9 cellular contexts compared by ENCODE assay signal in genomic region chr11:66643745-66644437, GRCh38. TPM values are rescaled to one million over a fixed set of nuclear protein-coding genes. Genes with fewer than 3 reads are reported as not detected.
DNase-seq lines count a peak whose midpoint lies in the region; ATAC-seq and TF ChIP-seq lines count a peak whose summit lies in the region.
"Had no signal": no experiment of that assay in that cellular context is flagged by ENCODE, and none has a peak within 500 bp of the region (broad histone marks: within the 10 kb centered on the region; RNA-seq: fewer than 3 reads in every experiment).

No MANE protein-coding gene starts in this region.

- H3K27me3 Mint-ChIP-seq in GM23338 (ENCODE audit: insufficient read depth, low read depth, poor library complexity), result peaks cover 10% of the 10 kb centered on the region
- no peaks in the 10 kb centered on the region for H3K27me3 Mint-ChIP-seq in activated naive CD8-positive, alpha-beta T cell treated with anti-CD3 and anti-CD28 coated beads, Interleukin-2, amount 10 ng/mL, durations not matched to agents 7 days and 5 days
- H3K27me3 Mint-ChIP-seq in natural killer cell treated with Interleukin-12 subunit alpha and Interleukin-12 subunit beta and Interleukin-15 and Interleukin-18, amount 100 ng/mL, for 72 hours, result no peaks in the 10 kb centered on the region

- no peaks in the 10 kb centered on the region for H3K9me2 ChIP-seq in GM23338 (ENCODE audit: insufficient read depth)

- TF ChIP-seq CTCF in GM23338 (conservative IDR thresholded peaks at IDR 0.05; ENCODE audit: low read depth in 2 of 2), result no peak

- peak overlapping the region; percentile 97 for H3K4me3 Mint-ChIP-seq in GM23338
- peak overlapping the region; percentile 27 for H3K4me3 Mint-ChIP-seq in activated naive CD8-positive, alpha-beta T cell treated with anti-CD3 and anti-CD28 coated beads, Interleukin-2, amount 10 ng/mL, durations not matched to agents 7 days and 5 days
- H3K4me3 Mint-ChIP-seq in natural killer cell treated with Interleukin-12 subunit alpha and Interleukin-12 subunit beta and Interleukin-15 and Interleukin-18, amount 100 ng/mL, for 72 hours, result peak overlapping the region; percentile 30

- no peaks in the 10 kb centered on the region for H3K27me3 ChIP-seq in GM23338 (ENCODE audit: insufficient read depth)
- H3K27me3 ChIP-seq: SJSA1 had no signal

- peaks cover 97% of the 10 kb centered on the region for H3K36me3 Mint-ChIP-seq in GM23338 (ENCODE audit: low read depth)
- H3K36me3 Mint-ChIP-seq in activated naive CD8-positive, alpha-beta T cell treated with anti-CD3 and anti-CD28 coated beads, Interleukin-2, amount 10 ng/mL, durations not matched to agents 7 days and 5 days, result peaks cover 75% of the 10 kb centered on the region
- peaks cover 83% of the 10 kb centered on the region for H3K36me3 Mint-ChIP-seq in natural killer cell treated with Interleukin-12 subunit alpha and Interleukin-12 subunit beta and Interleukin-15 and Interleukin-18, amount 100 ng/mL, for 72 hours

- H2AFZ ChIP-seq in GM23338, result no peak overlapping the region

- H3K27ac ChIP-seq in GM23338 (ENCODE audit: low read depth) (no peak overlapping the region), caudate nucleus (ENCODE audit: low read depth, low read length) (no peak overlapping the region)
- H3K27ac ChIP-seq: SJSA1 had no signal

- H3K36me3 ChIP-seq in GM23338 (ENCODE audit: insufficient read depth), result peaks cover 83% of the 10 kb centered on the region

- no peak overlapping the region for H3K27ac Mint-ChIP-seq in GM23338
- H3K27ac Mint-ChIP-seq in activated naive CD8-positive, alpha-beta T cell treated with anti-CD3 and anti-CD28 coated beads, Interleukin-2, amount 10 ng/mL, durations not matched to agents 7 days and 5 days, result no peak overlapping the region
- no peak overlapping the region for H3K27ac Mint-ChIP-seq in natural killer cell treated with Interleukin-12 subunit alpha and Interleukin-12 subunit beta and Interleukin-15 and Interleukin-18, amount 100 ng/mL, for 72 hours

- peaks cover 100% of the 10 kb centered on the region for H3K79me2 ChIP-seq in GM23338 (replicated peaks; ENCODE audit: insufficient read depth)

- H3K4me3 ChIP-seq in GM23338, result no peak overlapping the region
- H3K4me3 ChIP-seq: SJSA1 had no signal

- H3K4me2 ChIP-seq in GM23338, result no peak overlapping the region; the same call in 1 of the 2 replicates

- H3K9me3 Mint-ChIP-seq in GM23338, result 0 out of 3 replicates have a peak, but pooled peaks cover under 1% of the 10 kb centered on the region
- no peaks in the 10 kb centered on the region for H3K9me3 Mint-ChIP-seq in activated naive CD8-positive, alpha-beta T cell treated with anti-CD3 and anti-CD28 coated beads, Interleukin-2, amount 10 ng/mL, durations not matched to agents 7 days and 5 days
- H3K9me3 Mint-ChIP-seq in natural killer cell treated with Interleukin-12 subunit alpha and Interleukin-12 subunit beta and Interleukin-15 and Interleukin-18, amount 100 ng/mL, for 72 hours, result no peaks in the 10 kb centered on the region

- POLR2A ChIA-PET in activated naive CD8-positive, alpha-beta T cell treated with anti-CD3 and anti-CD28 coated beads, Interleukin-2, amount 10 ng/mL, durations not matched to agents 7 days and 5 days (lab: Charles Lee), result interaction anchor here (0.6 to 2.8 kb wide), 3 partner anchors 27 to 596 kb away, joined by 3 to 10 read pairs (median 3); partner anchors contain the start of gene RBM14

- H3K4me1 Mint-ChIP-seq in GM23338, result peaks cover 54% of the 10 kb centered on the region
- peaks cover 64% of the 10 kb centered on the region for H3K4me1 Mint-ChIP-seq in activated naive CD8-positive, alpha-beta T cell treated with anti-CD3 and anti-CD28 coated beads, Interleukin-2, amount 10 ng/mL, durations not matched to agents 7 days and 5 days
- peaks cover 69 to 81% of the 10 kb centered on the region in 2 donors for H3K4me1 Mint-ChIP-seq in natural killer cell treated with Interleukin-12 subunit alpha and Interleukin-12 subunit beta and Interleukin-15 and Interleukin-18, amount 100 ng/mL, for 72 hours (ENCODE audit: low read depth in 2 of 2)

- DNase-seq in GM23338 (ENCODE audit: low spot score) (no peak), caudate nucleus (lab: John Stamatoyannopoulos, UW) (no peak)
- no peak for DNase-seq in activated naive CD8-positive, alpha-beta T cell treated with anti-CD3 and anti-CD28 coated beads, Interleukin-2, amount 10 ng/mL, durations not matched to agents 7 days and 5 days
- DNase-seq in natural killer cell treated with Interleukin-12 subunit alpha and Interleukin-12 subunit beta and Interleukin-15 and Interleukin-18, amount 100 ng/mL, for 72 hours (ENCODE audit: low spot score), result no peak
- DNase-seq: NCI-H226, retina had no signal

- peaks cover 96% of the 10 kb centered on the region for H4K20me1 ChIP-seq in GM23338 (replicated peaks; ENCODE audit: insufficient read depth)

- ATAC-seq in GM23338, result no peak; the same call in 2 of the 3 replicates
- no peak for ATAC-seq in activated naive CD8-positive, alpha-beta T cell treated with anti-CD3 and anti-CD28 coated beads, Interleukin-2, amount 10 ng/mL, durations not matched to agents 7 days and 5 days (ENCODE audit: low read depth)
- no peak for ATAC-seq in natural killer cell treated with Interleukin-12 subunit alpha and Interleukin-12 subunit beta and Interleukin-15 and Interleukin-18, amount 100 ng/mL, for 72 hours
- ATAC-seq in HG03159 (IDR thresholded peaks at IDR 0.05; ENCODE audit: unreplicated experiment), result no peak
- no peak for ATAC-seq in GM21381 (IDR thresholded peaks at IDR 0.05; ENCODE audit: unreplicated experiment)

- H3K4me1 ChIP-seq in GM23338 (ENCODE audit: insufficient read depth), result peaks cover 36% of the 10 kb centered on the region

- peaks cover 35% of the 10 kb centered on the region for H3F3A ChIP-seq in GM23338 (replicated peaks; ENCODE audit: low read depth)

TF ChIP-seq in GM23338, 12 proteins besides CTCF, POLR2A, EP300 and RAD21 (continues in another document):
- TF ChIP-seq POLR2AphosphoS5 (IDR thresholded peaks at IDR 0.05; ENCODE audit: low read depth), result no peak
- TF ChIP-seq NANOG (IDR thresholded peaks at IDR 0.05; ENCODE audit: borderline replicate concordance), result no peak
- no peak for TF ChIP-seq CREB1 (CRISPR knock-in tag; IDR thresholded peaks at IDR 0.05; ENCODE audit: low read depth)
- TF ChIP-seq JUNB (IDR thresholded peaks at IDR 0.05; ENCODE audit: unreplicated experiment), result no peak
- no peak for TF ChIP-seq EZH2 (IDR thresholded peaks at IDR 0.05; ENCODE audit: low read depth, unreplicated experiment)

RNA-seq across cellular contexts. Expression of gene RBM4, which starts 5.4 kb away (rescaled TPM):
- 133 and 147 TPM in 2 replicates for total RNA-seq in GM23338 (2014; rRNA removed; shearing (Covaris generic))
- polyA plus RNA-seq in GM23338 (2016; fragmentation: Nextera tagmentation; extraction: Ambion mirVana), result 122 and 146 TPM in 2 replicates
- total RNA-seq in activated naive CD8-positive, alpha-beta T cell treated with anti-CD3 and anti-CD28 coated beads, Interleukin-2, amount 10 ng/mL, durations not matched to agents 7 days and 5 days, result 100 to 1,000 TPM; 152 to 158 TPM
- 100 to 1,000 TPM; 142 to 162 TPM for total RNA-seq in natural killer cell treated with Interleukin-12 subunit alpha and Interleukin-12 subunit beta and Interleukin-15 and Interleukin-18, amount 100 ng/mL, for 72 hours

RNA-seq across cellular contexts. Expression of gene RBM14, which starts 27.5 kb away (rescaled TPM):
- 83.1 and 83.5 TPM in 2 replicates for total RNA-seq in GM23338 (2014; rRNA removed; shearing (Covaris generic))
- 39.7 and 45.4 TPM in 2 replicates for polyA plus RNA-seq in GM23338 (2016; fragmentation: Nextera tagmentation; extraction: Ambion mirVana)
- 100 to 1,000 TPM; 150 to 151 TPM for total RNA-seq in activated naive CD8-positive, alpha-beta T cell treated with anti-CD3 and anti-CD28 coated beads, Interleukin-2, amount 10 ng/mL, durations not matched to agents 7 days and 5 days
- 100 to 1,000 TPM; 122 to 201 TPM for total RNA-seq in natural killer cell treated with Interleukin-12 subunit alpha and Interleukin-12 subunit beta and Interleukin-15 and Interleukin-18, amount 100 ng/mL, for 72 hours

RNA-seq across cellular contexts. Expression of gene RBM4B, which starts 33.8 kb away (rescaled TPM):
- 22.9 and 31.0 TPM in 2 replicates for total RNA-seq in GM23338 (2014; rRNA removed; shearing (Covaris generic))
- polyA plus RNA-seq in GM23338 (2016; fragmentation: Nextera tagmentation; extraction: Ambion mirVana), result 21.1 and 28.0 TPM in 2 replicates
- 10 to 100 TPM; 21.1 to 23.4 TPM for total RNA-seq in activated naive CD8-positive, alpha-beta T cell treated with anti-CD3 and anti-CD28 coated beads, Interleukin-2, amount 10 ng/mL, durations not matched to agents 7 days and 5 days
- 10 to 100 TPM; 14.8 to 16.7 TPM for total RNA-seq in natural killer cell treated with Interleukin-12 subunit alpha and Interleukin-12 subunit beta and Interleukin-15 and Interleukin-18, amount 100 ng/mL, for 72 hours

RNA-seq across cellular contexts. Expression of gene CCS, which starts 50.9 kb away (rescaled TPM):
- 36.1 and 39.1 TPM in 2 replicates for total RNA-seq in GM23338 (2014; rRNA removed; shearing (Covaris generic))
- polyA plus RNA-seq in GM23338 (2016; fragmentation: Nextera tagmentation; extraction: Ambion mirVana), result 53.2 and 60.7 TPM in 2 replicates
- 10 to 100 TPM; 46.6 to 47.5 TPM for total RNA-seq in activated naive CD8-positive, alpha-beta T cell treated with anti-CD3 and anti-CD28 coated beads, Interleukin-2, amount 10 ng/mL, durations not matched to agents 7 days and 5 days
- total RNA-seq in natural killer cell treated with Interleukin-12 subunit alpha and Interleukin-12 subunit beta and Interleukin-15 and Interleukin-18, amount 100 ng/mL, for 72 hours, result 10 to 100 TPM; 29.0 to 31.0 TPM

RNA-seq across cellular contexts. Expression of gene CCDC87, which starts 51.0 kb away (rescaled TPM):
- 0.74 and 1.2 TPM in 2 replicates for total RNA-seq in GM23338 (2014; rRNA removed; shearing (Covaris generic))
- polyA plus RNA-seq in GM23338 (2016; fragmentation: Nextera tagmentation; extraction: Ambion mirVana), result 0.12 and 0.39 TPM in 2 replicates
- total RNA-seq in activated naive CD8-positive, alpha-beta T cell treated with anti-CD3 and anti-CD28 coated beads, Interleukin-2, amount 10 ng/mL, durations not matched to agents 7 days and 5 days, result under 1 TPM; 0.09 to 0.14 TPM
- not detected for total RNA-seq in natural killer cell treated with Interleukin-12 subunit alpha and Interleukin-12 subunit beta and Interleukin-15 and Interleukin-18, amount 100 ng/mL, for 72 hours

Comparison
In these comparisons a context has a peak if more than half of its experiments do, and no peak if none do; other contexts are left out.
1. H3K4me3 Mint-ChIP-seq: peak in every context shown above with its lines; median percentile 97 in GM23338; 30 in natural killer cell treated with Interleukin-12 subunit alpha and Interleukin-12 subunit beta and Interleukin-15 and Interleukin-18, amount 100 ng/mL, for 72 hours; 27 in activated naive CD8-positive, alpha-beta T cell treated with anti-CD3 and anti-CD28 coated beads, Interleukin-2, amount 10 ng/mL, durations not matched to agents 7 days and 5 days.